In genomic region chr1:6358144-6358624, GRCh38 we compare ENCODE assay signal across 8 cellular contexts. TPM values are rescaled to one million over a fixed set of nuclear protein-coding genes. Genes with fewer than 3 reads are reported as not detected.
DNase-seq lines count a peak whose midpoint lies in the region; TF ChIP-seq lines count a peak whose summit lies in the region.

No MANE protein-coding gene starts in this region.

- H3K9me2 ChIP-seq in GM23248 (ENCODE audit: insufficient read depth), result no peaks in the 10 kb centered on the region

- H3K27ac ChIP-seq in ACC112 (ENCODE audit: low read depth, low read length) (peak overlapping the region; percentile 85; the same call in 1 of the 2 replicates), GM23248 (no peak overlapping the region), mesenchymal stem cell (ENCODE audit: low read length, poor library complexity, severe bottlenecking) (no peak overlapping the region), adrenal gland (peak overlapping the region in 2 of 5 donors; percentile 90 to 92)

- no peak overlapping the region for H3K23ac ChIP-seq in mesenchymal stem cell (ENCODE audit: low read length in 2 of 2)

- no peaks in the 10 kb centered on the region for H3K9me3 Mint-ChIP-seq in MCF 10A (ENCODE audit: unreplicated experiment)

- H4K20me1 ChIP-seq in GM23248 (ENCODE audit: insufficient read depth), result no peaks in the 10 kb centered on the region

- peak overlapping the region in 1 of 2 experiments; percentile 6 for H3K14ac ChIP-seq in mesenchymal stem cell (ENCODE audit: low read length in 2 of 2)

- peak overlapping the region; percentile 95 for H2BK15ac ChIP-seq in mesenchymal stem cell (ENCODE audit: low read depth, poor library complexity, severe bottlenecking)

- peak overlapping the region; percentile 70 to 72 for H2BK12ac ChIP-seq in mesenchymal stem cell (ENCODE audit: low read length in 2 of 2)

- no peak overlapping the region for H3K4me2 ChIP-seq in GM23248 (ENCODE audit: unreplicated experiment)
- no peak overlapping the region for H3K4me2 ChIP-seq in mesenchymal stem cell (ENCODE audit: low read length, poor library complexity, severe bottlenecking)

- H3K18ac ChIP-seq in mesenchymal stem cell (ENCODE audit: low read depth in 1 of 2, low read length in 2 of 2), result peak overlapping the region; percentile 14 to 66

- H3K4ac ChIP-seq in mesenchymal stem cell (ENCODE audit: low read depth in 1 of 2, low read length in 2 of 2), result peak overlapping the region; percentile 45 to 52

- H3K9ac ChIP-seq in GM23248 (no peak overlapping the region), mesenchymal stem cell (ENCODE audit: low read length) (peak overlapping the region; percentile 86)

- H3K27ac Mint-ChIP-seq in MCF 10A (ENCODE audit: low read depth, unreplicated experiment), result no peak overlapping the region

- peak; percentile 40 for DNase-seq in GM23248
- DNase-seq in MCF 10A (ENCODE audit: unreplicated experiment), result peak; percentile 78
- peak; percentile 49 for DNase-seq in mesenchymal stem cell
- DNase-seq in Kasumi-1 (lab: John Stamatoyannopoulos, UW), result no peak
- DNase-seq in NCI-H128 (lab: John Stamatoyannopoulos, UW; ENCODE audit: unreplicated experiment), result no peak
- DNase-seq in adrenal gland, result no peak
- no peak for DNase-seq in HK-2 (ENCODE audit: unreplicated experiment)

- in situ Hi-C loops in GM23248 (cut with MboI), result no loop called here

- no peaks in the 10 kb centered on the region for H3K27me3 Mint-ChIP-seq in MCF 10A (ENCODE audit: insufficient read depth, unreplicated experiment)

- H2AK5ac ChIP-seq in mesenchymal stem cell (ENCODE audit: low read length, severe bottlenecking), result peak overlapping the region; percentile 40

- peaks cover 31% of the 10 kb centered on the region for H3K79me1 ChIP-seq in mesenchymal stem cell (replicated peaks; ENCODE audit: low read length, poor library complexity, severe bottlenecking)

- no peaks in the 10 kb centered on the region for H3K9me3 ChIP-seq in GM23248 (ENCODE audit: low read depth)
- no peaks in the 10 kb centered on the region for H3K9me3 ChIP-seq in mesenchymal stem cell (ENCODE audit: control insufficient read depth, low read length)
- no peaks in the 10 kb centered on the region for H3K9me3 ChIP-seq in adrenal gland (replicated peaks in 1 of 3)

- H3K4me3 Mint-ChIP-seq in MCF 10A (ENCODE audit: unreplicated experiment), result no peak overlapping the region

- TF ChIP-seq CTCF in MCF 10A (IDR thresholded peaks at IDR 0.05; ENCODE audit: unreplicated experiment) (no peak), adrenal gland (IDR thresholded peaks at IDR 0.05) (no peak)

- peak overlapping the region; percentile 80 for H4K8ac ChIP-seq in mesenchymal stem cell (ENCODE audit: low read length)

- WGBS in GM23248 (ENCODE audit: low coverage in 1 of 2, low lambda C conversion rate in 2 of 2, missing lambda C conversion rate in 2 of 2), 2 experiments, result 75 to 80% methylated on average over 10 of the region's 10 CpGs
- WGBS in mesenchymal stem cell, result 94% methylated on average over 10 of the region's 10 CpGs
- 76 to 88% (median 84%) methylated on average over 7 to 10 of the region's 10 CpGs for WGBS in adrenal gland, 4 donors

- no peak overlapping the region for H2BK5ac ChIP-seq in mesenchymal stem cell (ENCODE audit: low read depth, low read length, poor library complexity, severe bottlenecking)

- no peaks in the 10 kb centered on the region for H3K27me3 ChIP-seq in ACC112 (ENCODE audit: insufficient read depth, low read length)
- H3K27me3 ChIP-seq in GM23248 (replicated peaks; ENCODE audit: insufficient read depth), result no peaks in the 10 kb centered on the region
- H3K27me3 ChIP-seq in mesenchymal stem cell (ENCODE audit: control insufficient read depth in 1 of 2, insufficient read depth in 1 of 2, low read length in 2 of 2), result no peaks in the 10 kb centered on the region
- H3K27me3 ChIP-seq in adrenal gland, result no peaks in the 10 kb centered on the region

- POLR2A ChIA-PET in MCF 10A (lab: Yijun Ruan, JAX), result interaction anchor here (0.5 to 1.6 kb wide), 4 partner anchors 13 to 189 kb away, joined by 3 to 5 read pairs (median 4); no protein-coding TSS in a partner anchor

- BruUV-seq in MCF 10A (replicated peaks; lab: Mats Ljungman, UMichigan), result no TSS peak

- H2AFZ ChIP-seq in ACC112 (ENCODE audit: low read length, unreplicated experiment) (no peak overlapping the region), GM23248 (no peak overlapping the region), mesenchymal stem cell (ENCODE audit: low read depth, low read length) (no peak overlapping the region)

- H2BK120ac ChIP-seq in mesenchymal stem cell (ENCODE audit: low read depth, low read length), result no peak overlapping the region

- no peaks in the 10 kb centered on the region for H3F3A ChIP-seq in GM23248 (ENCODE audit: insufficient read depth)

- no peak for TF ChIP-seq POLR2A in adrenal gland (IDR thresholded peaks at IDR 0.05)

- H3K36me3 Mint-ChIP-seq in MCF 10A (ENCODE audit: insufficient read depth, unreplicated experiment), result peaks cover 6% of the 10 kb centered on the region

- CTCF ChIA-PET in MCF 10A (lab: Yijun Ruan, JAX), result interaction anchor here (0.6 to 9.6 kb wide), 17 partner anchors 8 to 212 kb away, joined by 3 to 188 read pairs (median 4); no protein-coding TSS in a partner anchor

- H3K36me3 ChIP-seq in ACC112 (ENCODE audit: insufficient read depth, low read length) (no peaks in the 10 kb centered on the region), GM23248 (ENCODE audit: low read depth) (no peaks in the 10 kb centered on the region), mesenchymal stem cell (ENCODE audit: control insufficient read depth in 1 of 2, insufficient read depth in 2 of 2, low read depth in 1 of 2, low read length in 2 of 2) (peaks cover 0 to 3% of the 10 kb centered on the region in 2 experiments), adrenal gland (replicated peaks in 1 of 2) (no peaks in the 10 kb centered on the region)

- peaks cover 21% of the 10 kb centered on the region for H3K4me1 Mint-ChIP-seq in MCF 10A (ENCODE audit: insufficient read depth, unreplicated experiment)

- intact Hi-C loops in MCF 10A (cut with micrococcal nuclease) (no loop called here), adrenal gland (cut with DNase I) (loop anchor here in 1 of 2 donors (5.0 kb wide), 1 partner anchor 49 kb away; no protein-coding TSS in a partner anchor)

- peak overlapping the region; percentile 84 for H4K91ac ChIP-seq in mesenchymal stem cell (ENCODE audit: low read length)

- H3K79me2 ChIP-seq in ACC112 (ENCODE audit: control insufficient read depth, insufficient read depth, low read length, unreplicated experiment), result peaks cover 19% of the 10 kb centered on the region
- H3K79me2 ChIP-seq in GM23248 (ENCODE audit: insufficient read depth), result no peaks in the 10 kb centered on the region

- H3K4me1 ChIP-seq in ACC112 (ENCODE audit: control insufficient read depth, insufficient read depth, low read length, unreplicated experiment) (peaks cover 36% of the 10 kb centered on the region), GM23248 (ENCODE audit: insufficient read depth) (peaks cover 14% of the 10 kb centered on the region), mesenchymal stem cell (ENCODE audit: control insufficient read depth, insufficient read depth, low read depth, low read length) (peaks cover 38% of the 10 kb centered on the region), adrenal gland (replicated peaks in 1 of 2) (peaks cover 27 to 42% of the 10 kb centered on the region in 2 donors)

- H3K4me3 ChIP-seq in ACC112 (ENCODE audit: low read depth, low read length) (no peak overlapping the region), GM23248 (no peak overlapping the region), mesenchymal stem cell (ENCODE audit: insufficient read depth in 1 of 2, low read depth in 1 of 2, low read length in 2 of 2) (no peak overlapping the region), adrenal gland (no peak overlapping the region)

RNA-seq across cellular contexts. Expression of gene ACOT7, which starts 35.4 kb away (rescaled TPM):
- 20.0 and 25.7 TPM in 2 replicates for total RNA-seq in GM23248 (2014; rRNA removed; shearing (Covaris generic))
- polyA plus RNA-seq in GM23248 (2016; fragmentation: Nextera tagmentation; extraction: Ambion mirVana) (74.7 and 79.2 TPM in 2 replicates), adrenal gland (10 to 100 TPM; 11.3 to 26.6 (median 13.0) TPM)
- total RNA-seq in MCF 10A (2022) (110 and 117 TPM in 2 replicates), adrenal gland (10 to 100 TPM in 7 of 8 donors, 1 to 10 TPM in 1; 8.4 to 29.4 (median 15.0) TPM)
- polyA plus RNA-seq in mesenchymal stem cell (2013, experiment 1 of 2), result 67.2 TPM
- polyA plus RNA-seq in mesenchymal stem cell (2013, experiment 2 of 2), result 69.0 TPM

Comparison
In these comparisons a context has a peak if more than half of its experiments do, and no peak if none do; other contexts are left out.
1. DNase-seq: peak in GM23248 (single experiment), MCF 10A (single experiment) and mesenchymal stem cell (single experiment); none in Kasumi-1 (0 of 2), NCI-H128 (single experiment), adrenal gland (0 of 7) and HK-2 (single experiment).